In genomic region chr22:37635157-37635556, GRCh38 we compare ENCODE assay signal across 1 cellular context.
A peak's percentile ranks its signal among the peaks of the same experiment; 100 is the strongest.
TF ChIP-seq lines count a peak whose summit lies in the region.

No MANE protein-coding gene starts in this region.

TF ChIP-seq in HepG2, 621 proteins besides CTCF, POLR2A, EP300 and RAD21:
- TF ChIP-seq IRF9 (CRISPR knock-in tag; IDR thresholded peaks at IDR 0.05; ENCODE audit: borderline replicate concordance): 0 out of 2 replicates have a peak, but pooled peaks have one; percentile 1
- TF ChIP-seq ZNF274 (CRISPR knock-in tag; IDR thresholded peaks at IDR 0.05): peak; percentile 26; the same call in 1 of the 2 replicates
- TF ChIP-seq NR1H2 (CRISPR knock-in tag; IDR thresholded peaks at IDR 0.05; ENCODE audit: borderline replicate concordance, low read depth): no peak
- no peak for TF ChIP-seq E2F2 (CRISPR knock-in tag; IDR thresholded peaks at IDR 0.05; ENCODE audit: borderline replicate concordance)
- TF ChIP-seq MTA1 (CRISPR knock-in tag; IDR thresholded peaks at IDR 0.05; ENCODE audit: borderline replicate concordance): 0 out of 2 replicates have a peak, but pooled peaks have one; percentile 29
- no peak for TF ChIP-seq ZFP37 (CRISPR knock-in tag; IDR thresholded peaks at IDR 0.05; ENCODE audit: borderline replicate concordance)
- TF ChIP-seq ZNF644 (CRISPR knock-in tag; IDR thresholded peaks at IDR 0.05; ENCODE audit: low read depth): no peak
